In the genomic region with DNA sequence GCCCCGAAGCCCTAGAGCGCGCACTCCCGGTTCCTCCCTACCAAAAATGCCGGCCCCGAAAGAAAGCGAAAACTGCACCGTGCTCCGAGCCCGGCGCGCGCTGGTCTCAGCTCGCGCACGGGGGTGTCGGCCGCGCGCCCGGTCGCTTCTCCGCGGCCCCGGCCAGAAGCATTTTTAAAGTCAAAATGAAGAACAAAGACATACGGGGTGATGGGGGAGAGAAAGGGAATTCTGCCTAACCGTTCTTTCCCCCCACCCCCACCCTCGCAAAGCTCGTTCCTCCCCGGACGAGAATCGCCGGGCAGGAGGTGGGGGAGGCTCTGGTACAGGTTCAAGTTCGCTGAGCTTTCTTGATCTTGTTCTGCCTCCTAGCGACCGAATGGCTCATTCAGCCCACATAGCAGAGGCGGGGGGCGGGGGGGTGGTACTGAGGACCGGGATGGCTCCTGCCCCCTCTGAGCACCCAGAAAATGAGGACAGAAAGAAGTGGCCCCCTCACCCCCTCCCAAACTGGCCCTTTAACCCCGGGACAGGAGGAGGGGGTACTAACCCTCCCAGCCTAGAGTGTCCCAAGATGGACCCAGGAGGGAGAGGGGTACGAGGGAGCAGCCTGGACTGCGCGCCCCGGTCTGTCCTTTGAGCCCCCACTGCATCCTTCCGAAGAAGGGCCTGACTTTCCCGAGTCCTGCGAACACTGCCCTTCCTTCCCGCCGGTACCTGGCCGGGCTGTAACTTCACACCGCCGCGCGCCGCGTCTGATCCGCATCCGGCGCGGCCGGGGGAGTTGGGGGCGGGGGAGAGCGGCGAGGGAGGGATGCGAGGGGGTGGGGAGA, we compare ENCODE assay signal across 8 cellular contexts. TPM values are rescaled to one million over a fixed set of nuclear protein-coding genes. Genes with fewer than 3 reads are reported as not detected.
DNase-seq lines count a peak whose midpoint lies in the region; ATAC-seq and TF ChIP-seq lines count a peak whose summit lies in the region.

No MANE protein-coding gene starts in this region.

- POLR2A ChIA-PET in activated CD8-positive, alpha-beta T cell treated with anti-CD3 and anti-CD28 coated beads, Interleukin-2, amount 10 ng/mL, durations not matched to agents 7 days and 5 days (lab: Charles Lee), result no interaction called here

- no peaks in the 10 kb centered on the region for H3K9me3 Mint-ChIP-seq in Calu3 (ENCODE audit: low read depth, unreplicated experiment)
- no peaks in the 10 kb centered on the region for H3K9me3 Mint-ChIP-seq in activated CD8-positive, alpha-beta T cell treated with anti-CD3 and anti-CD28 coated beads, Interleukin-2, amount 10 ng/mL, durations not matched to agents 7 days and 5 days (ENCODE audit: insufficient read depth)

- peak; percentile 60 for ATAC-seq in GM19372 (IDR thresholded peaks at IDR 0.05; ENCODE audit: low read depth, unreplicated experiment)
- ATAC-seq in HG03442 (IDR thresholded peaks at IDR 0.05; ENCODE audit: unreplicated experiment), result peak; percentile 52
- ATAC-seq in activated CD8-positive, alpha-beta T cell treated with anti-CD3 and anti-CD28 coated beads, Interleukin-2, amount 10 ng/mL, durations not matched to agents 7 days and 5 days, result peak; percentile 53

- peak overlapping the region; percentile 83 for H3K4me3 Mint-ChIP-seq in Calu3 (ENCODE audit: low read depth, unreplicated experiment)
- H3K4me3 Mint-ChIP-seq in activated CD8-positive, alpha-beta T cell treated with anti-CD3 and anti-CD28 coated beads, Interleukin-2, amount 10 ng/mL, durations not matched to agents 7 days and 5 days, result peak overlapping the region; percentile 81

- TF ChIP-seq CTCF in Calu3 (IDR thresholded peaks at IDR 0.05; ENCODE audit: unreplicated experiment) (peak; percentile 47), esophagus muscularis mucosa (IDR thresholded peaks at IDR 0.05) (peak; percentile 46 to 59 (median 54))

- H3K27me3 Mint-ChIP-seq in Calu3 (ENCODE audit: unreplicated experiment), result peaks cover 87% of the 10 kb centered on the region
- H3K27me3 Mint-ChIP-seq in activated CD8-positive, alpha-beta T cell treated with anti-CD3 and anti-CD28 coated beads, Interleukin-2, amount 10 ng/mL, durations not matched to agents 7 days and 5 days (ENCODE audit: low read depth), result peaks cover 68% of the 10 kb centered on the region

- peaks cover 36 to 88% (median 78%) of the 10 kb centered on the region in 4 donors for H3K4me1 ChIP-seq in esophagus muscularis mucosa

- CTCF ChIA-PET in Calu3 (lab: Charles Lee), result interaction anchor here (0.6 to 1.6 kb wide), 21 partner anchors 11 to 1877 kb away, joined by 3 to 9 read pairs (median 4); no protein-coding TSS in a partner anchor
- CTCF ChIA-PET in activated CD8-positive, alpha-beta T cell treated with anti-CD3 and anti-CD28 coated beads, Interleukin-2, amount 10 ng/mL, durations not matched to agents 7 days and 5 days (lab: Charles Lee), result interaction anchor here (0.7 to 2.9 kb wide), 12 partner anchors 8 to 1526 kb away, joined by 3 to 18 read pairs (median 4); no protein-coding TSS in a partner anchor

- no peak overlapping the region for H3K27ac Mint-ChIP-seq in Calu3 (ENCODE audit: unreplicated experiment)
- no peak overlapping the region for H3K27ac Mint-ChIP-seq in activated CD8-positive, alpha-beta T cell treated with anti-CD3 and anti-CD28 coated beads, Interleukin-2, amount 10 ng/mL, durations not matched to agents 7 days and 5 days

- no peaks in the 10 kb centered on the region for H3K36me3 ChIP-seq in esophagus muscularis mucosa

- TF ChIP-seq POLR2A in esophagus muscularis mucosa (IDR thresholded peaks at IDR 0.05; ENCODE audit: low read depth), result no peak

- peaks cover 18% of the 10 kb centered on the region for H3K4me1 Mint-ChIP-seq in Calu3 (ENCODE audit: low read depth, unreplicated experiment)
- H3K4me1 Mint-ChIP-seq in activated CD8-positive, alpha-beta T cell treated with anti-CD3 and anti-CD28 coated beads, Interleukin-2, amount 10 ng/mL, durations not matched to agents 7 days and 5 days (ENCODE audit: low read depth), result peaks cover 33% of the 10 kb centered on the region

- under 1% methylated on average over 33 of the region's 65 CpGs for WGBS in esophagus muscularis mucosa

- DNase-seq in Calu3 (peak; percentile 73), NCI-H460 (ENCODE audit: extremely low read depth, low read depth) (peak; percentile 78), esophagus muscularis mucosa (ENCODE audit: extremely low spot score) (no peak), myocyte (ENCODE audit: low read depth) (peak; percentile 52), ureter (ENCODE audit: low spot score) (peak; percentile 79)
- DNase-seq in activated CD8-positive, alpha-beta T cell treated with anti-CD3 and anti-CD28 coated beads, Interleukin-2, amount 10 ng/mL, durations not matched to agents 7 days and 5 days, result peak; percentile 62

- peak overlapping the region; percentile 76 to 87 (median 80) for H3K27ac ChIP-seq in esophagus muscularis mucosa (replicated peaks in 1 of 4)

- peak overlapping the region; percentile 67 to 77 (median 72) for H3K4me3 ChIP-seq in esophagus muscularis mucosa

- no peak for TF ChIP-seq EP300 in esophagus muscularis mucosa (IDR thresholded peaks at IDR 0.05)

- peaks cover 6 to 88% (median 20%) of the 10 kb centered on the region in 4 donors for H3K27me3 ChIP-seq in esophagus muscularis mucosa

- H3K36me3 Mint-ChIP-seq in Calu3 (ENCODE audit: insufficient read depth, unreplicated experiment), result peaks cover 51% of the 10 kb centered on the region
- H3K36me3 Mint-ChIP-seq in activated CD8-positive, alpha-beta T cell treated with anti-CD3 and anti-CD28 coated beads, Interleukin-2, amount 10 ng/mL, durations not matched to agents 7 days and 5 days (ENCODE audit: low read depth), result no peaks in the 10 kb centered on the region

- intact Hi-C loops in Calu3 (cut with micrococcal nuclease; ENCODE audit: unreplicated experiment) (loop anchor here (2.0 to 10.0 kb wide), 4 partner anchors 53 to 1523 kb away; no protein-coding TSS in a partner anchor), esophagus muscularis mucosa (cut with DNase I) (no loop called here)

- BruUV-seq in Calu3 (replicated peaks; lab: Mats Ljungman, UMichigan), result no TSS peak

- H3K9me3 ChIP-seq in esophagus muscularis mucosa, result no peaks in the 10 kb centered on the region

RNA-seq across cellular contexts. Expression of a gene that starts 3.1 kb away (rescaled TPM):
- total RNA-seq in Calu3 (2022) (8.1 and 8.5 TPM in 2 replicates), esophagus muscularis mucosa (10 to 100 TPM in 1 of 4 donors, 1 to 10 TPM in 3; 3.5 to 11.3 (median 4.7) TPM), myocyte (0.11 and 0.57 TPM in 2 replicates), ureter (31.4 TPM)
- 0.84 and 2.1 TPM in 2 replicates for total RNA-seq in NCI-H460 (2014; rRNA removed; shearing (Covaris generic))
- 1.1 and 3.8 TPM in 2 replicates for polyA plus RNA-seq in NCI-H460 (2014; cell fraction: nucleus; rRNA removed)
- under 1 TPM in 1 of 2 experiments, not detected in 1; 0.03 TPM for total RNA-seq in activated CD8-positive, alpha-beta T cell treated with anti-CD3 and anti-CD28 coated beads, Interleukin-2, amount 10 ng/mL, durations not matched to agents 7 days and 5 days
- 0.04 TPM for polyA plus RNA-seq in myocyte (2012)
